In genomic region chr4:55359397-55359916, GRCh38 we compare ENCODE assay signal across 12 cellular contexts. TPM values are rescaled to one million over a fixed set of nuclear protein-coding genes. Genes with fewer than 3 reads are reported as not detected.
DNase-seq lines count a peak whose midpoint lies in the region; ATAC-seq and TF ChIP-seq lines count a peak whose summit lies in the region.
"Had no signal": no experiment of that assay in that cellular context is flagged by ENCODE, and none has a peak within 500 bp of the region (broad histone marks: within the 10 kb centered on the region; RNA-seq: fewer than 3 reads in every experiment).

No MANE protein-coding gene starts in this region.

- ATAC-seq in activated CD8-positive, alpha-beta T cell treated with anti-CD3 and anti-CD28 coated beads, Interleukin-2, amount 10 ng/mL, durations not matched to agents 7 days and 5 days = no peak

- no peaks in the 10 kb centered on the region for H3K9me3 Mint-ChIP-seq in activated CD8-positive, alpha-beta T cell treated with anti-CD3 and anti-CD28 coated beads, Interleukin-2, amount 10 ng/mL, durations not matched to agents 7 days and 5 days (ENCODE audit: insufficient read depth)
- H3K9me3 Mint-ChIP-seq: activated naive CD4-positive, alpha-beta T cell treated with anti-CD3 and anti-CD28 coated beads, Interleukin-2, amount 50 U/mL, for 24 hours had no signal

- peaks cover 2% of the 10 kb centered on the region for H3K36me3 Mint-ChIP-seq in activated CD8-positive, alpha-beta T cell treated with anti-CD3 and anti-CD28 coated beads, Interleukin-2, amount 10 ng/mL, durations not matched to agents 7 days and 5 days (ENCODE audit: low read depth)

- H2AFZ ChIP-seq in fibroblast of lung (ENCODE audit: low read length) = no peak overlapping the region
- H2AFZ ChIP-seq: neural progenitor cell had no signal

- POLR2A ChIA-PET in activated CD8-positive, alpha-beta T cell treated with anti-CD3 and anti-CD28 coated beads, Interleukin-2, amount 10 ng/mL, durations not matched to agents 7 days and 5 days (lab: Charles Lee) = interaction anchor here (0.6 kb wide), 1 partner anchor 39 kb away, joined by 3 read pairs; no protein-coding TSS in a partner anchor

- H4K20me1 ChIP-seq in fibroblast of lung (ENCODE audit: control insufficient read depth, extremely low read depth, insufficient read depth, low read length) = no peaks in the 10 kb centered on the region

- TF ChIP-seq CTCF in 22Rv1 (IDR thresholded peaks at IDR 0.05) (no peak), fibroblast of lung (conservative IDR thresholded peaks at IDR 0.05 in 1 of 2, IDR thresholded peaks at IDR 0.05 in 1 of 2; ENCODE audit: low read depth in 1 of 2, low read length in 2 of 2) (no peak), prostate gland (IDR thresholded peaks at IDR 0.05) (no peak)

- H3K9me3 ChIP-seq in SK-N-MC (ENCODE audit: low read depth, low read length) (no peaks in the 10 kb centered on the region), fibroblast of lung (ENCODE audit: control insufficient read depth, insufficient read depth, low read depth, low read length) (no peaks in the 10 kb centered on the region), prostate gland (no peaks in the 10 kb centered on the region)

- H3K79me2 ChIP-seq in fibroblast of lung (ENCODE audit: control insufficient read depth, insufficient read depth, low read length) = no peaks in the 10 kb centered on the region

- no peak overlapping the region for H3K4me3 Mint-ChIP-seq in activated CD8-positive, alpha-beta T cell treated with anti-CD3 and anti-CD28 coated beads, Interleukin-2, amount 10 ng/mL, durations not matched to agents 7 days and 5 days
- H3K4me3 Mint-ChIP-seq: activated naive CD4-positive, alpha-beta T cell treated with anti-CD3 and anti-CD28 coated beads, Interleukin-2, amount 50 U/mL, for 24 hours; neural progenitor cell had no signal

- intact Hi-C loops in prostate gland (cut with DNase I) = no loop called here

- H3K36me3 ChIP-seq in SK-N-MC (ENCODE audit: insufficient read depth, low read length) (peaks cover 40% of the 10 kb centered on the region), fibroblast of lung (ENCODE audit: control insufficient read depth, insufficient read depth, low read length) (no peaks in the 10 kb centered on the region), prostate gland (no peaks in the 10 kb centered on the region)
- H3K36me3 ChIP-seq: neural progenitor cell had no signal

- peaks cover 7% of the 10 kb centered on the region for H3K4me1 Mint-ChIP-seq in activated CD8-positive, alpha-beta T cell treated with anti-CD3 and anti-CD28 coated beads, Interleukin-2, amount 10 ng/mL, durations not matched to agents 7 days and 5 days (ENCODE audit: low read depth)
- H3K4me1 Mint-ChIP-seq: activated naive CD4-positive, alpha-beta T cell treated with anti-CD3 and anti-CD28 coated beads, Interleukin-2, amount 50 U/mL, for 24 hours had no signal

- H3K4me1 ChIP-seq in fibroblast of lung (ENCODE audit: control insufficient read depth, extremely low read depth, insufficient read depth, low read length) (peaks cover 17% of the 10 kb centered on the region), prostate gland (replicated peaks) (no peaks in the 10 kb centered on the region)

- TF ChIP-seq POLR2A in prostate gland (IDR thresholded peaks at IDR 0.05) = no peak

- CTCF ChIA-PET in activated CD8-positive, alpha-beta T cell treated with anti-CD3 and anti-CD28 coated beads, Interleukin-2, amount 10 ng/mL, durations not matched to agents 7 days and 5 days (lab: Charles Lee) = no interaction called here

- no peak overlapping the region; the same call in 1 of the 2 replicates for H3K4me3 ChIP-seq in SK-N-MC
- H3K4me3 ChIP-seq in fibroblast of lung (replicated peaks in 1 of 4; ENCODE audit: control extremely low read depth in 1 of 4, insufficient read depth in 1 of 4, low read depth in 3 of 4, low read length in 4 of 4) = no peak overlapping the region
- H3K4me3 ChIP-seq in prostate gland = no peak overlapping the region
- H3K4me3 ChIP-seq: neural progenitor cell had no signal

- no peak for DNase-seq in SK-N-MC (ENCODE audit: low read depth, low spot score)
- DNase-seq in fibroblast of lung (ENCODE audit: low read depth in 2 of 2) = peak in 1 of 2 donors; percentile 45
- no peak for DNase-seq in prostate gland (ENCODE audit: low spot score)
- DNase-seq in anterior cingulate cortex (lab: John Stamatoyannopoulos, UW) = no peak
- no peak for DNase-seq in putamen (ENCODE audit: low spot score)
- DNase-seq in activated CD8-positive, alpha-beta T cell treated with anti-CD3 and anti-CD28 coated beads, Interleukin-2, amount 10 ng/mL, durations not matched to agents 7 days and 5 days = no peak
- DNase-seq in cerebellum (ENCODE audit: low spot score) = no peak
- DNase-seq: DMS79, NCI-H1694 had no signal

- H3K27ac ChIP-seq in 22Rv1 = peak overlapping the region; percentile 23; the same call in 1 of the 2 replicates
- H3K27ac ChIP-seq in SK-N-MC = peak overlapping the region; percentile 93
- peak overlapping the region; percentile 25 for H3K27ac ChIP-seq in fibroblast of lung (ENCODE audit: insufficient read depth, low read length)
- H3K27ac ChIP-seq in prostate gland = peak overlapping the region; percentile 25 to 50
- H3K27ac ChIP-seq: neural progenitor cell had no signal

- H3K4me2 ChIP-seq in fibroblast of lung (ENCODE audit: extremely low read depth, insufficient read depth, low read length) = no peak overlapping the region
- H3K4me2 ChIP-seq: neural progenitor cell had no signal

- H3K9ac ChIP-seq in SK-N-MC (ENCODE audit: insufficient read length) (peak overlapping the region; percentile 58), fibroblast of lung (ENCODE audit: insufficient read depth, low read length) (no peak overlapping the region)
- H3K9ac ChIP-seq: neural progenitor cell had no signal

- WGBS in prostate gland = 69% methylated on average over 8 of the region's 8 CpGs

- no peaks in the 10 kb centered on the region for H3K27me3 Mint-ChIP-seq in activated CD8-positive, alpha-beta T cell treated with anti-CD3 and anti-CD28 coated beads, Interleukin-2, amount 10 ng/mL, durations not matched to agents 7 days and 5 days (ENCODE audit: low read depth)
- H3K27me3 Mint-ChIP-seq: activated naive CD4-positive, alpha-beta T cell treated with anti-CD3 and anti-CD28 coated beads, Interleukin-2, amount 50 U/mL, for 24 hours had no signal

- H3K27ac Mint-ChIP-seq in activated CD8-positive, alpha-beta T cell treated with anti-CD3 and anti-CD28 coated beads, Interleukin-2, amount 10 ng/mL, durations not matched to agents 7 days and 5 days = no peak overlapping the region
- H3K27ac Mint-ChIP-seq: activated naive CD4-positive, alpha-beta T cell treated with anti-CD3 and anti-CD28 coated beads, Interleukin-2, amount 50 U/mL, for 24 hours; neural progenitor cell had no signal

- no peaks in the 10 kb centered on the region for H3K27me3 ChIP-seq in fibroblast of lung (ENCODE audit: control insufficient read depth, insufficient read depth, low read length)
- no peaks in the 10 kb centered on the region for H3K27me3 ChIP-seq in prostate gland (replicated peaks; ENCODE audit: insufficient read depth)
- H3K27me3 ChIP-seq: neural progenitor cell had no signal

RNA-seq across cellular contexts. Expression of gene SRD5A3, which starts 13.4 kb away (rescaled TPM):
- 4.6 and 5.0 TPM in 2 replicates for total RNA-seq in fibroblast of lung
- 12.3 and 14.3 TPM in 2 replicates for polyA plus RNA-seq in fibroblast of lung
- 12.6 and 15.7 TPM in 2 replicates for polyA plus RNA-seq in fibroblast of lung (2012)
- 22.0 and 22.2 TPM in 2 replicates for polyA minus RNA-seq in fibroblast of lung (ENCODE audit: low replicate concordance)
- total RNA-seq in prostate gland = 10 to 100 TPM in 1 of 2 donors, 1 to 10 TPM in 1; 6.6 to 14.8 TPM
- 1 to 10 TPM; 6.5 to 8.6 TPM for total RNA-seq in activated CD8-positive, alpha-beta T cell treated with anti-CD3 and anti-CD28 coated beads, Interleukin-2, amount 10 ng/mL, durations not matched to agents 7 days and 5 days
- total RNA-seq in cerebellum = 4.4 TPM

RNA-seq across cellular contexts. Expression of gene TMEM165, which starts 36.3 kb away (rescaled TPM):
- 98.9 and 108 TPM in 2 replicates for total RNA-seq in fibroblast of lung
- polyA plus RNA-seq in fibroblast of lung = 103 and 183 TPM in 2 replicates
- 71.1 and 102 TPM in 2 replicates for polyA plus RNA-seq in fibroblast of lung (2012)
- polyA minus RNA-seq in fibroblast of lung (ENCODE audit: low replicate concordance) = 137 and 166 TPM in 2 replicates
- total RNA-seq in prostate gland = 100 to 1,000 TPM; 117 to 183 TPM
- total RNA-seq in activated CD8-positive, alpha-beta T cell treated with anti-CD3 and anti-CD28 coated beads, Interleukin-2, amount 10 ng/mL, durations not matched to agents 7 days and 5 days = 10 to 100 TPM; 66.2 to 68.7 TPM
- total RNA-seq in cerebellum = 93.5 TPM

Comparison
In these comparisons a context has a peak if more than half of its experiments do, and no peak if none do; other contexts are left out.
1. H3K27ac ChIP-seq: peak in every context shown above with its lines; median percentile 93 in SK-N-MC; 38 in prostate gland; 25 in fibroblast of lung; 23 in 22Rv1.